ENCODE assay signal across 12 cellular contexts in the genomic region with DNA sequence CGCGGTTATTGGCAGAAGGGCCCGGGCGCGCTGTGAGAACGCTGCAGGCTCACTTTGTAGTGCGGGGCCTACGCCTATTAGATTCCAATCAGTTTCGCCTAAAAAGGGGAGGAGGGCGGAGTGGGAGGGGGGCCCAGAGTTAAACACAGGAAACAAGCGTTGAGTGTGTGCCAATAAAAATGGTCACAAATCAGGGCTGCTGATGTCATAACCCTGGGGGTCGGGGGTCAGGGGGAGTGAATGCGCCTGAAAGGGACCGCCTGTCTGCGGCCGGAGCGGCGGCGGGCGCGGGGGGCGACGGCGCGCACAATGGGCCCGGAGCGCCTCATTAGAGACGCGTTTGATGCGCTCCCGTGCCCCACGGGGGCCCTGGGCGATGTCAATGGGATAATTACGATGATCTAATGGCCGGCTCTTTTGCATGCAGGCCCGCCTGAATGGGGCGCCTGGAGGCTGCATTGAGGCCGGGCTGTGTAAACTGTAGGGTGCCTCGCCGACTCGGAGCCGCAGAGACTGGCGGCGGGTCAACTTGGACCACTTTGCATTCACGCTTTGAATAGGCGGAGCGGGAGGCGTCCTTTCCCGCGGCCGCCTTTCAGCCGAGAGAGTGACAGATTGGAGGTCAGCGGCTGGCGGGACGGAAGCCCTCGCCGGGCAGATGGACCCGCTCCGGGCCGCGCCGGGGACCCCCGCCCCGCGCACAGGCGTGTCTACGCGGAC.
DNase-seq lines count a peak whose midpoint lies in the region; ATAC-seq and TF ChIP-seq lines count a peak whose summit lies in the region.
"Had no signal": no experiment of that assay in that cellular context is flagged by ENCODE, and none has a peak within 500 bp of the region (broad histone marks: within the 10 kb centered on the region; RNA-seq: fewer than 3 reads in every experiment).

No MANE protein-coding gene starts in this region.

- no peak overlapping the region for H3K27ac Mint-ChIP-seq in activated CD4-positive, alpha-beta T cell treated with anti-CD3 and anti-CD28 coated beads, Interleukin-2, amount 10 ng/mL, durations not matched to agents 7 days and 5 days

- no peaks in the 10 kb centered on the region for H3K9me3 Mint-ChIP-seq in activated CD4-positive, alpha-beta T cell treated with anti-CD3 and anti-CD28 coated beads, Interleukin-2, amount 10 ng/mL, durations not matched to agents 7 days and 5 days

- H3K36me3 ChIP-seq in RWPE2 (ENCODE audit: low read depth), result no peaks in the 10 kb centered on the region
- no peaks in the 10 kb centered on the region for H3K36me3 ChIP-seq in smooth muscle cell (ENCODE audit: low read depth)
- H3K36me3 ChIP-seq: adrenal gland had no signal

- no peaks in the 10 kb centered on the region for H3F3A ChIP-seq in smooth muscle cell (ENCODE audit: low read depth)

- no peaks in the 10 kb centered on the region for H3K79me2 ChIP-seq in smooth muscle cell (ENCODE audit: low read depth)

- no peak for TF ChIP-seq CTCF in RWPE2 (IDR thresholded peaks at IDR 0.05; ENCODE audit: poor library complexity, severe bottlenecking)
- TF ChIP-seq CTCF in smooth muscle cell (IDR thresholded peaks at IDR 0.05; ENCODE audit: borderline replicate concordance, insufficient read depth, poor library complexity, severe bottlenecking), result no peak

- no peak overlapping the region for H3K9ac ChIP-seq in smooth muscle cell (ENCODE audit: low read depth)

- peaks cover 3% of the 10 kb centered on the region for H3K4me1 ChIP-seq in RWPE2 (ENCODE audit: insufficient read depth, poor library complexity, severe bottlenecking)
- H3K4me1 ChIP-seq in smooth muscle cell (ENCODE audit: low read depth), result peaks cover 29% of the 10 kb centered on the region

- H2AFZ ChIP-seq in smooth muscle cell (ENCODE audit: low read depth), result peak overlapping the region; percentile 64

- peaks cover 2% of the 10 kb centered on the region for H3K4me1 Mint-ChIP-seq in activated CD4-positive, alpha-beta T cell treated with anti-CD3 and anti-CD28 coated beads, Interleukin-2, amount 10 ng/mL, durations not matched to agents 7 days and 5 days

- no peak for DNase-seq in activated CD4-positive, alpha-beta T cell treated with anti-CD3 and anti-CD28 coated beads, Interleukin-2, amount 10 ng/mL, durations not matched to agents 7 days and 5 days
- DNase-seq in activated CD4-positive, alpha-beta T cell treated with anti-CD3 and anti-CD28 coated beads for 1 hour, result no peak
- DNase-seq in RWPE2 (ENCODE audit: low spot score) (no peak), smooth muscle cell (lab: John Stamatoyannopoulos, UW; ENCODE audit: unreplicated experiment) (no peak), NCI-H187 treated with DMSO at 0.1 percent for 48 hours (lab: John Stamatoyannopoulos, UW) (no peak), NCI-H187 (lab: John Stamatoyannopoulos, UW) (no peak)
- DNase-seq: adrenal gland, GOT3, NCI-H446 had no signal

- no peaks in the 10 kb centered on the region for H4K20me1 ChIP-seq in smooth muscle cell (ENCODE audit: low read depth)

- peaks cover 74% of the 10 kb centered on the region for H3K27me3 Mint-ChIP-seq in activated CD4-positive, alpha-beta T cell treated with anti-CD3 and anti-CD28 coated beads, Interleukin-2, amount 10 ng/mL, durations not matched to agents 7 days and 5 days

- 1% methylated on average over 68 of the region's 68 CpGs for WGBS in smooth muscle cell (ENCODE audit: low lambda C conversion rate)

- H3K36me3 Mint-ChIP-seq in activated CD4-positive, alpha-beta T cell treated with anti-CD3 and anti-CD28 coated beads, Interleukin-2, amount 10 ng/mL, durations not matched to agents 7 days and 5 days (ENCODE audit: low read depth), result no peaks in the 10 kb centered on the region

- ATAC-seq in RWPE2 (ENCODE audit: low read depth) (peak; percentile 69), GM18873 (IDR thresholded peaks at IDR 0.05; ENCODE audit: low FRiP score, unreplicated experiment) (no peak)

- POLR2A ChIA-PET in activated CD4-positive, alpha-beta T cell treated with anti-CD3 and anti-CD28 coated beads, Interleukin-2, amount 10 ng/mL, durations not matched to agents 7 days and 5 days (lab: Charles Lee), result no interaction called here

- H3K27me3 ChIP-seq in RWPE2 (ENCODE audit: insufficient read depth, poor library complexity, severe bottlenecking), result peaks cover 65% of the 10 kb centered on the region
- peaks cover 84% of the 10 kb centered on the region for H3K27me3 ChIP-seq in smooth muscle cell (ENCODE audit: low read depth)

- H3K4me3 Mint-ChIP-seq in activated CD4-positive, alpha-beta T cell treated with anti-CD3 and anti-CD28 coated beads, Interleukin-2, amount 10 ng/mL, durations not matched to agents 7 days and 5 days, result peak overlapping the region; percentile 13

- CTCF ChIA-PET in activated CD4-positive, alpha-beta T cell treated with anti-CD3 and anti-CD28 coated beads, Interleukin-2, amount 10 ng/mL, durations not matched to agents 7 days and 5 days (lab: Charles Lee), result no interaction called here

- no peak overlapping the region for H3K27ac ChIP-seq in RWPE2 (ENCODE audit: poor library complexity, severe bottlenecking)
- H3K27ac ChIP-seq in smooth muscle cell (ENCODE audit: low read depth), result no peak overlapping the region
- H3K27ac ChIP-seq: adrenal gland, HL-60 had no signal

- H3K4me2 ChIP-seq in smooth muscle cell, result peak overlapping the region; percentile 93

- H3K4me3 ChIP-seq in RWPE2 (ENCODE audit: severe bottlenecking) (peak overlapping the region; percentile 16), iPS-11a (ENCODE audit: low read depth, low read length) (peak overlapping the region; percentile 42), smooth muscle cell (peak overlapping the region; percentile 46)

- no peaks in the 10 kb centered on the region for H3K9me3 ChIP-seq in RWPE2 (ENCODE audit: severe bottlenecking)
- H3K9me3 ChIP-seq in smooth muscle cell (replicated peaks; ENCODE audit: low read depth), result no peaks in the 10 kb centered on the region
- H3K9me3 ChIP-seq: adrenal gland had no signal
